In genomic region chr20:47354388-47354709, GRCh38 we compare ENCODE assay signal across 8 cellular contexts. TPM values are rescaled to one million over a fixed set of nuclear protein-coding genes. Genes with fewer than 3 reads are reported as not detected.
DNase-seq lines count a peak whose midpoint lies in the region; TF ChIP-seq lines count a peak whose summit lies in the region.

No MANE protein-coding gene starts in this region.

- H3K9ac ChIP-seq in skeletal muscle satellite cell (ENCODE audit: low read depth, low read length), result peak overlapping the region; percentile 89

- H3K27ac ChIP-seq in VCaP, result peak overlapping the region; percentile 100

- H3K4me1 ChIP-seq in HAP-1 (peaks cover 88% of the 10 kb centered on the region), skeletal muscle satellite cell (ENCODE audit: control insufficient read depth, insufficient read depth, low read length) (peaks cover 100% of the 10 kb centered on the region)

- peak overlapping the region; percentile 32 for H3K4me3 ChIP-seq in HAP-1
- H3K4me3 ChIP-seq in fibroblast of mammary gland (ENCODE audit: control insufficient read depth, low read depth, low read length), result peak overlapping the region; percentile 55
- peak overlapping the region; percentile 67 for H3K4me3 ChIP-seq in skeletal muscle satellite cell (ENCODE audit: low read length)

- H3K27me3 ChIP-seq in HAP-1 (ENCODE audit: low read depth), result no peaks in the 10 kb centered on the region
- H3K27me3 ChIP-seq in skeletal muscle satellite cell (ENCODE audit: control insufficient read depth, insufficient read depth, low read length), result no peaks in the 10 kb centered on the region

- H3K4me2 ChIP-seq in skeletal muscle satellite cell (ENCODE audit: low read length), result peak overlapping the region; percentile 91

- TF ChIP-seq CTCF in VCaP (conservative IDR thresholded peaks at IDR 0.05) (no peak), fibroblast of mammary gland (conservative IDR thresholded peaks at IDR 0.05; ENCODE audit: control insufficient read depth, insufficient read depth, low read depth, low read length) (no peak)

- in situ Hi-C loops in HAP-1 (cut with MboI; ENCODE audit: low sequenced_read_pairs), result no loop called here

- DNase-seq in HAP-1 (ENCODE audit: low spot score in 2 of 2), result no peak
- DNase-seq in fibroblast of mammary gland (ENCODE audit: low read depth), result no peak
- DNase-seq in stimulated activated naive CD4-positive, alpha-beta T cell (lab: John Stamatoyannopoulos, UW), result no peak
- DNase-seq in AG08395 (ENCODE audit: low spot score), result no peak
- no peak for DNase-seq in NCI-H2171 (lab: John Stamatoyannopoulos, UW)
- no peak for DNase-seq in activated effector memory CD4-positive, alpha-beta T cell treated with anti-CD3 and anti-CD28 coated beads, Interleukin-2, amount 50 U/mL, for 16 hours

- peaks cover under 1% of the 10 kb centered on the region; the same call in 1 of the 2 replicates for H3K36me3 ChIP-seq in HAP-1 (replicated peaks)
- peaks cover 18% of the 10 kb centered on the region for H3K36me3 ChIP-seq in skeletal muscle satellite cell (ENCODE audit: insufficient read depth, low read length)

- H3K9me3 ChIP-seq in HAP-1, result no peaks in the 10 kb centered on the region
- H3K9me3 ChIP-seq in skeletal muscle satellite cell (replicated peaks; ENCODE audit: low read length), result no peaks in the 10 kb centered on the region

RNA-seq across cellular contexts. Expression of gene ZMYND8, which starts 2.1 kb away (rescaled TPM):
- total RNA-seq in skeletal muscle satellite cell (2012; rRNA removed), result 40.1 and 50.0 TPM in 2 replicates
